8 cellular contexts compared by ENCODE assay signal in genomic region chr5:161544350-161544765, GRCh38. TPM values are rescaled to one million over a fixed set of nuclear protein-coding genes. Genes with fewer than 3 reads are reported as not detected.
DNase-seq lines count a peak whose midpoint lies in the region; ATAC-seq and TF ChIP-seq lines count a peak whose summit lies in the region.

No MANE protein-coding gene starts in this region.

- H3K4me3 Mint-ChIP-seq in brain, result peak overlapping the region; percentile 76 to 95 (median 88)

- ATAC-seq in HG02884 (IDR thresholded peaks at IDR 0.05; ENCODE audit: unreplicated experiment), result peak; percentile 63

- peak; percentile 24 for DNase-seq in COLO829 (ENCODE audit: low spot score)
- peak; percentile 56 for DNase-seq in GM13977 (ENCODE audit: low spot score)
- DNase-seq in NCI-H446 (lab: John Stamatoyannopoulos, UW), result peak; percentile 57 to 79
- peak; percentile 55 for DNase-seq in kidney tubule cell (ENCODE audit: low spot score)
- DNase-seq in GDM1 (lab: John Stamatoyannopoulos, UW), result no peak
- no peak for DNase-seq in activated gamma-delta T cell treated with Interleukin-2 at 50 U/mL for 16 hours

- peak overlapping the region in 3 of 5 experiments; percentile 27 to 51 (median 51) for H3K27ac Mint-ChIP-seq in brain

- TF ChIP-seq CTCF in GM13977 (IDR thresholded peaks at IDR 0.05; ENCODE audit: extremely low read depth, insufficient read depth, missing control alignments) (peak; percentile 85), brain (conservative IDR thresholded peaks at IDR 0.05) (peak; percentile 77 to 94)

- H3K4me1 Mint-ChIP-seq in brain, result peaks cover 42% of the 10 kb centered on the region

- H3K9me3 Mint-ChIP-seq in brain, result peaks cover 0 to 3% (median 0%) of the 10 kb centered on the region in 5 experiments

- peaks cover 11% of the 10 kb centered on the region for H3K36me3 Mint-ChIP-seq in brain

- peaks cover 43% of the 10 kb centered on the region for H3K27me3 Mint-ChIP-seq in brain

- in situ Hi-C loops in GM13977 (cut with MboI; ENCODE audit: low pct_unique_long_range_greater_than_20kb, low sequenced_read_pairs, unreplicated experiment), result no loop called here

RNA-seq across cellular contexts. Expression of gene GABRB2, which starts 2.2 kb away (rescaled TPM):
- 1.5 TPM for polyA plus RNA-seq in brain (ENCODE audit: insufficient read depth, low read depth, low replicate concordance)

Comparison
In these comparisons a context has a peak if more than half of its experiments do, and no peak if none do; other contexts are left out.
1. DNase-seq: peak in COLO829 (single experiment), GM13977 (single experiment), NCI-H446 (2 of 2) and kidney tubule cell (single experiment); none in GDM1 (single experiment) and activated gamma-delta T cell treated with Interleukin-2 at 50 U/mL for 16 hours (single experiment).